In the genomic region with DNA sequence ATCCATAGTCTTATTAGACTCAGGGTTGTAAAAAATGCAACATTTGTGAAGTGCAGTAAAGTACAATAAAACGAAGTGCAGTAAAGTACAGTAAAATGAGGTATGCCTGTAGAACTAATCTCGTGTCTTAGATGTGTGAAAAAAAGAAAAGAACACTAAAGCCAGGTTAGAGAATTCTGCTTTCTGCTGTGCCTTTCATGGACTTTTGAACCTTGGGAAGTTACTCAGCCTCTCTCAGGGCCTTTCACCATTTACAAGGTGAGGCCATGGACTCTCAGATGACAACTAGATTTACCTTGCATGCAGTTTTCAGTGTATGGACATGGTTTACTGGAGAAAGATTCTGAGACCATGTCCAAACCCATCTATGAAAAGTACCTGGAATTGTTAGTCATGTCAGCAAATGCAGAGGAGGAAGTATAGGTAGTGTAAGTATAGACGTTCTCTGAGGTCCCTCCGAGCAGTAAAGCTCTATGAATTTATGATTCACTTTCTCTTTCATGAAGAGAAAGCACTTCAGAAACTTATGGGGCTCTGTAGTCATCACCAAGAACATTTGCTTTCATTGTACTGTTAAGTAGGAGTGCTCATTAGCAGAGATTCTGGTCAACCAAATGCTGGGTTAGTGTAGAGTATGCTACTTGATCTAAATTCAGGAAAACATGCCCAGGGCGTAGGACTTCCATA, we compare ENCODE assay signal across 1 cellular context.
TF ChIP-seq lines count a peak whose summit lies in the region.

No MANE protein-coding gene starts in this region.

TF ChIP-seq in GM12878, 131 proteins besides CTCF, POLR2A, EP300 and RAD21 (continued from another document):
- TF ChIP-seq E4F1 (IDR thresholded peaks at IDR 0.05; ENCODE audit: borderline replicate concordance, partially characterized antibody): peak; percentile 23
